In the genomic region with DNA sequence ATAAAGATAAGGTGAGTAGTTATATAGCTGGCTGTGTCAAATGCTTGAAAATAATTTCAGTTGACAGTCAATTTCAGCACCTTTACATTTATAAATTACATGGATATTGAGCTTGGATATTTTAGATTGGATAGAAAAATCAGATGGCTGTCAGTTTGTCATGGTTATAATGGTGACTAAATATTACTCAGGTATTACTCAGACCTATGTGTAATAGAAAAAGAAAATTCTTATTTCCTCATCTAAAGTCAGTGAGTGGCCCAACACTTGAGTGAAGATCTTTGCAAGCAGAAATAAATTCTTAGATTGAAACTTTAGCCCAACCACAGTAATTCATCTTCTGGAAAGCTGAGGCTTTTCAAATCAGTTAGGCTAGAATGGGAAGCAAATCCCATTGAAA, we compare ENCODE assay signal across 22 cellular contexts.
DNase-seq lines count a peak whose midpoint lies in the region; ATAC-seq, FAIRE-seq and TF ChIP-seq lines count a peak whose summit lies in the region.
"Had no signal": no experiment of that assay in that cellular context is flagged by ENCODE, and none has a peak within 500 bp of the region (broad histone marks: within the 10 kb centered on the region; RNA-seq: fewer than 3 reads in every experiment).

No MANE protein-coding gene starts in this region.

- DNase-seq in H54 (ENCODE audit: insufficient read length, low spot score) = no peak
- peak; percentile 65 for DNase-seq in RCC 7860 (ENCODE audit: low spot score)
- peak; percentile 71 for DNase-seq in renal cortical epithelial cell (ENCODE audit: low read depth)
- no peak for DNase-seq in stimulated activated naive B cell treated with anti-CD40 and anti-IgM and Interleukin-4, amounts not matched to agents 10 μg/mL and 1 μg/mL and 100 μg/mL, for 72 hours
- DNase-seq: activated naive CD4-positive, alpha-beta T cell treated with anti-CD3 and anti-CD28 coated beads, Interleukin-2, amount 50 U/mL, for 16 hours; anterior cingulate cortex; DMS79; H7; KG1; left cardiac atrium; NCI-H1092 treated with DMSO at 0.1 percent for 48 hours; NCI-H2029; OCI-M1; stimulated activated CD4-positive, alpha-beta T cell treated with anti-CD3 and anti-CD28 coated beads, Interleukin-4, amount 100 ng/mL, for 1 hour; stimulated activated naive CD8-positive, alpha-beta T cell treated with anti-CD3 and anti-CD28 coated beads, Interleukin-15, amount 100 ng/mL, for 72 hours; tibial artery had no signal

- no peak overlapping the region for H3K4me3 Mint-ChIP-seq in stimulated activated naive B cell treated with anti-CD40 and anti-IgM and Interleukin-4, amounts not matched to agents 10 μg/mL and 1 μg/mL and 100 μg/mL, for 72 hours
- H3K4me3 Mint-ChIP-seq: B cell; central memory CD8-positive, alpha-beta T cell; memory B cell; stimulated activated naive CD8-positive, alpha-beta T cell treated with anti-CD3 and anti-CD28 coated beads, Interleukin-15, amount 100 ng/mL, for 72 hours had no signal

- H3K27me3 Mint-ChIP-seq in stimulated activated naive B cell treated with anti-CD40 and anti-IgM and Interleukin-4, amounts not matched to agents 10 μg/mL and 1 μg/mL and 100 μg/mL, for 72 hours = no peaks in the 10 kb centered on the region
- H3K27me3 Mint-ChIP-seq: B cell; central memory CD8-positive, alpha-beta T cell; memory B cell; stimulated activated naive CD8-positive, alpha-beta T cell treated with anti-CD3 and anti-CD28 coated beads, Interleukin-15, amount 100 ng/mL, for 72 hours had no signal

- FAIRE-seq in H54 (lab: Jason Lieb, UNC) = peak; percentile 76
- peak; percentile 91 for FAIRE-seq in RCC 7860 (lab: Jason Lieb, UNC)

- no peak overlapping the region for H3K27ac Mint-ChIP-seq in stimulated activated naive B cell treated with anti-CD40 and anti-IgM and Interleukin-4, amounts not matched to agents 10 μg/mL and 1 μg/mL and 100 μg/mL, for 72 hours
- H3K27ac Mint-ChIP-seq: B cell; memory B cell; stimulated activated naive CD8-positive, alpha-beta T cell treated with anti-CD3 and anti-CD28 coated beads, Interleukin-15, amount 100 ng/mL, for 72 hours had no signal

- no peaks in the 10 kb centered on the region for H3K36me3 Mint-ChIP-seq in stimulated activated naive B cell treated with anti-CD40 and anti-IgM and Interleukin-4, amounts not matched to agents 10 μg/mL and 1 μg/mL and 100 μg/mL, for 72 hours
- H3K36me3 Mint-ChIP-seq: memory B cell had no signal

- no peak for TF ChIP-seq POLR2A in H54 (IDR thresholded peaks at IDR 0.05; ENCODE audit: low read depth, low read length)

- H3K9me3 Mint-ChIP-seq in stimulated activated naive B cell treated with anti-CD40 and anti-IgM and Interleukin-4, amounts not matched to agents 10 μg/mL and 1 μg/mL and 100 μg/mL, for 72 hours = no peaks in the 10 kb centered on the region
- H3K9me3 Mint-ChIP-seq: memory B cell had no signal

- peak; percentile 64 for ATAC-seq in esophagus mucosa
- ATAC-seq in stimulated activated naive B cell treated with anti-CD40 and anti-IgM and Interleukin-4, amounts not matched to agents 10 μg/mL and 1 μg/mL and 100 μg/mL, for 72 hours (replicated peaks) = no peak
- ATAC-seq in GM21423 (IDR thresholded peaks at IDR 0.05; ENCODE audit: unreplicated experiment) = no peak
- no peak for ATAC-seq in HG02870 (IDR thresholded peaks at IDR 0.05; ENCODE audit: unreplicated experiment)
- ATAC-seq: left cardiac atrium; stimulated activated naive CD8-positive, alpha-beta T cell treated with anti-CD3 and anti-CD28 coated beads, Interleukin-15, amount 100 ng/mL, for 72 hours had no signal

- no peaks in the 10 kb centered on the region for H3K4me1 Mint-ChIP-seq in stimulated activated naive B cell treated with anti-CD40 and anti-IgM and Interleukin-4, amounts not matched to agents 10 μg/mL and 1 μg/mL and 100 μg/mL, for 72 hours
- H3K4me1 Mint-ChIP-seq: B cell; central memory CD8-positive, alpha-beta T cell; memory B cell; stimulated activated naive CD8-positive, alpha-beta T cell treated with anti-CD3 and anti-CD28 coated beads, Interleukin-15, amount 100 ng/mL, for 72 hours had no signal

Comparison
In these comparisons a context has a peak if more than half of its experiments do, and no peak if none do; other contexts are left out.
1. DNase-seq: peak in RCC 7860 (single experiment) and renal cortical epithelial cell (single experiment); none in H54 (single experiment) and stimulated activated naive B cell treated with anti-CD40 and anti-IgM and Interleukin-4, amounts not matched to agents 10 μg/mL and 1 μg/mL and 100 μg/mL, for 72 hours (single experiment).